In genomic region chr16:57643166-57643813, GRCh38 we compare ENCODE assay signal across 2 cellular contexts.
TF ChIP-seq lines count a peak whose summit lies in the region.

No MANE protein-coding gene starts in this region.

TF ChIP-seq in HepG2, 621 proteins besides CTCF, POLR2A, EP300 and RAD21 (continues in another document):
- TF ChIP-seq POLR2AphosphoS2 (IDR thresholded peaks at IDR 0.05; ENCODE audit: low read depth, low read length), result no peak
- no peak for TF ChIP-seq ZBTB21 (CRISPR knock-in tag; IDR thresholded peaks at IDR 0.05)
- no peak for TF ChIP-seq TAF15 (IDR thresholded peaks at IDR 0.05; ENCODE audit: low read depth, low read length, poor library complexity, severe bottlenecking)
- TF ChIP-seq ZBTB44 (CRISPR knock-in tag; IDR thresholded peaks at IDR 0.05), result no peak
- TF ChIP-seq, protein P1, sequence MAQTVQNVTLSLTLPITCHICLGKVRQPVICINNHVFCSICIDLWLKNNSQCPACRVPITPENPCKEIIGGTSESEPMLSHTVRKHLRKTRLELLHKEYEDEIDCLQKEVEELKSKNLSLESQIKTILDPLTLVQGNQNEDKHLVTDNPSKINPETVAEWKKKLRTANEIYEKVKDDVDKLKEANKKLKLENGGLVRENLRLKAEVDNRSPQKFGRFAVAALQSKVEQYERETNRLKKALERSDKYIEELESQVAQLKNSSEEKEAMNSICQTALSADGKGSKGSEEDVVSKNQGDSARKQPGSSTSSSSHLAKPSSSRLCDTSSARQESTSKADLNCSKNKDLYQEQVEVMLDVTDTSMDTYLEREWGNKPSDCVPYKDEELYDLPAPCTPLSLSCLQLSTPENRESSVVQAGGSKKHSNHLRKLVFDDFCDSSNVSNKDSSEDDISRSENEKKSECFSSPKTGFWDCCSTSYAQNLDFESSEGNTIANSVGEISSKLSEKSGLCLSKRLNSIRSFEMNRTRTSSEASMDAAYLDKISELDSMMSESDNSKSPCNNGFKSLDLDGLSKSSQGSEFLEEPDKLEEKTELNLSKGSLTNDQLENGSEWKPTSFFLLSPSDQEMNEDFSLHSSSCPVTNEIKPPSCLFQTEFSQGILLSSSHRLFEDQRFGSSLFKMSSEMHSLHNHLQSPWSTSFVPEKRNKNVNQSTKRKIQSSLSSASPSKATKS (CRISPR knock-in tag; IDR thresholded peaks at IDR 0.05), result no peak
- TF ChIP-seq CENPT (CRISPR knock-in tag; IDR thresholded peaks at IDR 0.05; ENCODE audit: low read depth), result no peak
- no peak for TF ChIP-seq DR1 (CRISPR knock-in tag; IDR thresholded peaks at IDR 0.05)
- TF ChIP-seq MIXL1 (CRISPR knock-in tag; IDR thresholded peaks at IDR 0.05), result no peak
- no peak for TF ChIP-seq ATRX (CRISPR knock-in tag; IDR thresholded peaks at IDR 0.05; ENCODE audit: borderline replicate concordance)
- TF ChIP-seq RXRB (CRISPR knock-in tag; IDR thresholded peaks at IDR 0.05; ENCODE audit: borderline replicate concordance), result no peak
- no peak for TF ChIP-seq ZFYVE20 (CRISPR knock-in tag; IDR thresholded peaks at IDR 0.05; ENCODE audit: borderline replicate concordance, low read depth)
- no peak for TF ChIP-seq AKNA (CRISPR knock-in tag; IDR thresholded peaks at IDR 0.05; ENCODE audit: borderline replicate concordance)
- TF ChIP-seq JARID2 (CRISPR knock-in tag; IDR thresholded peaks at IDR 0.05; ENCODE audit: insufficient replicate concordance), result no peak
- TF ChIP-seq, protein P2, sequence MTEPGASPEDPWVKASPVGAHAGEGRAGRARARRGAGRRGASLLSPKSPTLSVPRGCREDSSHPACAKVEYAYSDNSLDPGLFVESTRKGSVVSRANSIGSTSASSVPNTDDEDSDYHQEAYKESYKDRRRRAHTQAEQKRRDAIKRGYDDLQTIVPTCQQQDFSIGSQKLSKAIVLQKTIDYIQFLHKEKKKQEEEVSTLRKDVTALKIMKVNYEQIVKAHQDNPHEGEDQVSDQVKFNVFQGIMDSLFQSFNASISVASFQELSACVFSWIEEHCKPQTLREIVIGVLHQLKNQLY (CRISPR knock-in tag; IDR thresholded peaks at IDR 0.05), result no peak
- no peak for TF ChIP-seq NR2F1 (CRISPR knock-in tag; IDR thresholded peaks at IDR 0.05)
- TF ChIP-seq ZNF784 (CRISPR knock-in tag; IDR thresholded peaks at IDR 0.05; ENCODE audit: borderline replicate concordance), result no peak

TF ChIP-seq in GM12891, 5 proteins besides CTCF, POLR2A, EP300 and RAD21:
- no peak for TF ChIP-seq TAF1 (IDR thresholded peaks at IDR 0.05; ENCODE audit: low read depth, low read length)
- no peak for TF ChIP-seq SPI1 (IDR thresholded peaks at IDR 0.05; ENCODE audit: low read depth, low read length)
- no peak for TF ChIP-seq PAX5 (IDR thresholded peaks at IDR 0.05; ENCODE audit: insufficient read depth, low read length, severe bottlenecking)
- no peak for TF ChIP-seq POU2F2 (IDR thresholded peaks at IDR 0.05; ENCODE audit: low read depth, low read length)
- TF ChIP-seq POLR2AphosphoS5 (IDR thresholded peaks at IDR 0.05; ENCODE audit: low read depth, low read length), result no peak
TF ChIP-seq in GM12891: peak in this region for 0.
